Comparison of ENCODE assay signal across 31 cellular contexts in the genomic region with DNA sequence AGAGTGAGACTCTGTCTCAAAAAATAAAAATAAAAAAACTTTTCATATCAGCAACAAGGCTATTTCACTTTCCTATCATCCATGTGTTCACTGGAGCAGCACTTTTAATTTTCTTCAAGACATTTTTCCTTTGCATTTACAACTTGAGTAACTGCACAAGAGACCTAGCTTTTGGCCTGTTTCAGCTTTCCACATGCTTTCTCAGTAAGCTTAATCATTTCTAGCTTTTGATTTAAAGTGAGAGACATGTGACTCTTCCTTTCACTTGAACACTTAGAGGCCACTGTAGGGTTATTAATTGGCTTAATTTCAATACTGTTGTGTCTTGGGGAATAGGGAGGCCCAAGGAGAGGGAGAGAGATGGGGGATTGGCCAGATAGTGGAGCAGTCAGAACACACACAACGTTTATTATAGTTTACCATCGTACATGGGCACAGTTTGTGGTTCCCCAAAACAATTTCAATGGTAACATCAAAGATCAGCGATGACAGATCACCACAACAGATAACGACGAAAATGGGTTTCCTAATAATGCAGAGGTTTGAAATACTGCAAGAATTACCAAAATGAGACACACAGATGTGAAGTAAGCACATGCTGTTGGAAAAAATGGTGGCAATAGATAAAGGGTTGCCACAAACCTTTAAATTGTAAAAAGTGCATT.
"Had no signal": no experiment of that assay in that cellular context is flagged by ENCODE, and none has a peak within 500 bp of the region (broad histone marks: within the 10 kb centered on the region; RNA-seq: fewer than 3 reads in every experiment).

No MANE protein-coding gene starts in this region.

- H2AFZ ChIP-seq: parathyroid adenoma had no signal

- FAIRE-seq: islet of Langerhans, TTC549 had no signal

- H3K9me3 ChIP-seq: adrenal gland, body of pancreas, colonic mucosa, gastrocnemius medialis, left lung, lower lobe of right lung, psoas muscle, sigmoid colon, suprapubic skin, tibial nerve had no signal

- H3K27me3 ChIP-seq: adrenal gland, body of pancreas, colonic mucosa, gastrocnemius medialis, left lung, sigmoid colon, suprapubic skin, tibial nerve had no signal

- DNase-seq: activated CD4-positive, alpha-beta T cell treated with anti-CD3 and anti-CD28 coated beads for 48 hours; activated CD8-positive, alpha-beta memory T cell treated with anti-CD3 and anti-CD28 coated beads, Interleukin-2, amount 50 U/mL, for 4 hours; activated effector memory CD4-positive, alpha-beta T cell treated with anti-CD3 and anti-CD28 coated beads, Interleukin-2, amount 50 U/mL, for 16 hours; activated naive CD4-positive, alpha-beta T cell treated with anti-CD3 and anti-CD28 coated beads for 36 hours; activated naive CD8-positive, alpha-beta T cell treated with anti-CD3 and anti-CD28 coated beads for 36 hours; activated T-cell treated with anti-CD3 and anti-CD28 coated beads, Interleukin-2, amount 50 U/mL, for 24 hours; adrenal gland; aorta; body of pancreas; cerebellar nuclear complex; colonic mucosa; effector CD8-positive, alpha-beta T cell; gastrocnemius medialis; glutamatergic neuron; left lung; lower lobe of right lung; mesenchymal stem cell; nephron progenitor cell; psoas muscle; sigmoid colon; stimulated activated CD4-positive, alpha-beta T cell treated with anti-CD3 and anti-CD28 coated beads, Interleukin-15, amount 100 ng/mL, for 24 hours; stimulated activated CD4-positive, alpha-beta T cell treated with anti-CD3 and anti-CD28 coated beads, Interleukin-2, amount 100 ng/mL, for 24 hours; stimulated activated naive CD4-positive, alpha-beta T cell; T-cell had no signal

- H3K9ac ChIP-seq: parathyroid adenoma had no signal

- H3K27me3 Mint-ChIP-seq: activated naive CD8-positive, alpha-beta T cell treated with anti-CD3 and anti-CD28 coated beads for 36 hours; activated T-cell treated with anti-CD3 and anti-CD28 coated beads, Interleukin-2, amount 50 U/mL, for 24 hours; T-cell had no signal

- H3K4me1 ChIP-seq: adrenal gland, body of pancreas, colonic mucosa, gastrocnemius medialis, left lung, lower lobe of right lung, parathyroid adenoma, psoas muscle, sigmoid colon, suprapubic skin, tibial nerve had no signal

- ATAC-seq: body of pancreas, gastrocnemius medialis, left lung, lower lobe of right lung, psoas muscle, T-cell had no signal

- H3K4me2 ChIP-seq: smooth muscle cell had no signal

- H3K27ac Mint-ChIP-seq: activated naive CD4-positive, alpha-beta T cell treated with anti-CD3 and anti-CD28 coated beads for 36 hours; activated naive CD8-positive, alpha-beta T cell treated with anti-CD3 and anti-CD28 coated beads for 36 hours; activated T-cell treated with anti-CD3 and anti-CD28 coated beads, Interleukin-2, amount 50 U/mL, for 24 hours; nephron progenitor cell had no signal

- H3K4me3 ChIP-seq: adrenal gland, body of pancreas, colonic mucosa, gastrocnemius medialis, left lung, lower lobe of right lung, psoas muscle, sigmoid colon, smooth muscle cell, suprapubic skin, tibial nerve had no signal

- H3K79me2 ChIP-seq: parathyroid adenoma had no signal

- H3K4me3 Mint-ChIP-seq: activated naive CD4-positive, alpha-beta T cell treated with anti-CD3 and anti-CD28 coated beads for 36 hours; activated naive CD8-positive, alpha-beta T cell treated with anti-CD3 and anti-CD28 coated beads for 36 hours; activated T-cell treated with anti-CD3 and anti-CD28 coated beads, Interleukin-2, amount 50 U/mL, for 24 hours; nephron progenitor cell; T-cell had no signal

- H3K27ac ChIP-seq: adrenal gland, body of pancreas, colonic mucosa, gastrocnemius medialis, left lung, lower lobe of right lung, parathyroid adenoma, psoas muscle, sigmoid colon, suprapubic skin, tibial nerve, VCaP had no signal

- H3K9me3 Mint-ChIP-seq: activated naive CD4-positive, alpha-beta T cell treated with anti-CD3 and anti-CD28 coated beads for 36 hours; activated naive CD8-positive, alpha-beta T cell treated with anti-CD3 and anti-CD28 coated beads for 36 hours; activated T-cell treated with anti-CD3 and anti-CD28 coated beads, Interleukin-2, amount 50 U/mL, for 24 hours; nephron progenitor cell; T-cell had no signal

- H3K36me3 ChIP-seq: adrenal gland, colonic mucosa, gastrocnemius medialis, left lung, lower lobe of right lung, sigmoid colon, suprapubic skin, tibial nerve had no signal
